ENCODE assay signal across 12 cellular contexts in the genomic region with DNA sequence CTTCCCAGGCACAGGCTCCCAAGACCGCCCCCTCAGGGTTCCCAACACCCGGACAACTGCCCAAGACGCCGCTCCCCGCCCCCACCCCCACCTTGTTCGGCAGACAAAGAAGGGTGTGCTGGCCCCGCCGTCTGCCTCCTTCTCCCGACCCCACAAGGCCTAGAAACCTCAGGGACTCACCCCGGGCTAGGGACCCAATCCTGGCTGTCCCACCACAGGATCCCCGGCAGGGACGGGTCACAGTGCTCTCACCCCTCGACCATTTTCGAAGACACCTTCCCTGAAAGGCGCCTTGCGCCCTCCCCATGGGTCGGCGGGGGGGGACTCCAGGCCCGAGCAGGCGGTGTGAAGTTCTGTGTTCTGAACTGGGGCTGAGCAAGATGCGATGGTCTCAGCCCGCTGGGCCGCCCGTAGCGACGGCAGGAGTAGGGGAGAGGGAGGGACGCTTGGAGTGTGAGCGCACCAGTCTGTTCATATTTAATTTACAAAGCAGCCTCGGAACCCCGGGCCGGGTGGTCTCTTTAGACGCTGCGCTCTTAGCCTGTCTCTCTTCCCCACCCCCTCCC. TPM values are rescaled to one million over a fixed set of nuclear protein-coding genes. Genes with fewer than 3 reads are reported as not detected.
DNase-seq lines count a peak whose midpoint lies in the region; ATAC-seq and TF ChIP-seq lines count a peak whose summit lies in the region.
"Had no signal": no experiment of that assay in that cellular context is flagged by ENCODE, and none has a peak within 500 bp of the region (broad histone marks: within the 10 kb centered on the region; RNA-seq: fewer than 3 reads in every experiment).

No MANE protein-coding gene starts in this region.

- no peaks in the 10 kb centered on the region for H3K9me3 ChIP-seq in PC-3 (ENCODE audit: low read length)
- no peaks in the 10 kb centered on the region for H3K9me3 ChIP-seq in iPS-20b (ENCODE audit: insufficient read depth, low read depth, low read length)
- H3K9me3 ChIP-seq in thoracic aorta = no peaks in the 10 kb centered on the region
- H3K9me3 ChIP-seq in PC-9 (ENCODE audit: insufficient read depth, low read depth) = no peaks in the 10 kb centered on the region

- peaks cover 4% of the 10 kb centered on the region; the same call in 1 of the 2 replicates for H3K4me1 ChIP-seq in PC-3 (ENCODE audit: insufficient read depth, low read length)
- peaks cover 18% of the 10 kb centered on the region; the same call in 1 of the 2 replicates for H3K4me1 ChIP-seq in iPS-20b (ENCODE audit: insufficient read depth, low read length)
- peaks cover 18 to 33% of the 10 kb centered on the region in 2 donors for H3K4me1 ChIP-seq in thoracic aorta (ENCODE audit: control insufficient read depth in 1 of 2, low read depth in 2 of 2)
- 0 out of 2 replicates have a peak, but pooled peaks cover 8% of the 10 kb centered on the region for H3K4me1 ChIP-seq in PC-9 (replicated peaks; ENCODE audit: insufficient read depth)

- H3K9me2 ChIP-seq in PC-3 (replicated peaks; ENCODE audit: low read length) (no peaks in the 10 kb centered on the region), PC-9 (ENCODE audit: insufficient read depth) (no peaks in the 10 kb centered on the region)

- H3K36me3 Mint-ChIP-seq in activated naive CD8-positive, alpha-beta T cell treated with anti-CD3 and anti-CD28 coated beads, Interleukin-2, amount 10 ng/mL, durations not matched to agents 7 days and 5 days = peaks cover 1% of the 10 kb centered on the region
- no peaks in the 10 kb centered on the region for H3K36me3 Mint-ChIP-seq in activated naive CD8-positive, alpha-beta T cell treated with anti-CD3 and anti-CD28 coated beads for 36 hours
- no peaks in the 10 kb centered on the region for H3K36me3 Mint-ChIP-seq in natural killer cell treated with Interleukin-12 subunit alpha and Interleukin-12 subunit beta and Interleukin-15 and Interleukin-18, amount 100 ng/mL, for 72 hours

- H3K4me3 ChIP-seq in PC-3 (ENCODE audit: low read length) (peak overlapping the region; percentile 68), iPS-20b (ENCODE audit: low read length) (peak overlapping the region; percentile 60), thoracic aorta (peak overlapping the region; percentile 65), PC-9 (no peak overlapping the region)

- peaks cover 77% of the 10 kb centered on the region for H3K27me3 Mint-ChIP-seq in activated naive CD8-positive, alpha-beta T cell treated with anti-CD3 and anti-CD28 coated beads, Interleukin-2, amount 10 ng/mL, durations not matched to agents 7 days and 5 days
- H3K27me3 Mint-ChIP-seq in activated naive CD8-positive, alpha-beta T cell treated with anti-CD3 and anti-CD28 coated beads for 36 hours = peaks cover 96% of the 10 kb centered on the region
- peaks cover 47 to 56% of the 10 kb centered on the region in 2 donors for H3K27me3 Mint-ChIP-seq in natural killer cell treated with Interleukin-12 subunit alpha and Interleukin-12 subunit beta and Interleukin-15 and Interleukin-18, amount 100 ng/mL, for 72 hours

- H3K4me2 ChIP-seq in PC-3 (ENCODE audit: low read length) (peak overlapping the region; percentile 97), PC-9 (no peak overlapping the region)

- H3K27ac ChIP-seq in PC-3 (ENCODE audit: low read length) (no peak overlapping the region), iPS-20b (ENCODE audit: low read length) (no peak overlapping the region), thoracic aorta (no peak overlapping the region), PC-9 (no peak overlapping the region)

- POLR2A ChIA-PET in activated naive CD8-positive, alpha-beta T cell treated with anti-CD3 and anti-CD28 coated beads, Interleukin-2, amount 10 ng/mL, durations not matched to agents 7 days and 5 days (lab: Charles Lee) = interaction anchor here (1.2 to 1.5 kb wide), 2 partner anchors 192 to 194 kb away, joined by 3 to 4 read pairs; no protein-coding TSS in a partner anchor
- POLR2A ChIA-PET in PC-3 (lab: Charles Lee; ENCODE audit: unreplicated experiment) (no interaction called here), PC-9 (lab: Charles Lee; ENCODE audit: unreplicated experiment) (interaction anchor here (0.6 kb wide), 1 partner anchor 135 kb away, joined by 7 read pairs; no protein-coding TSS in a partner anchor)

- H3F3A ChIP-seq in PC-3 (ENCODE audit: low read length, unreplicated experiment) (no peaks in the 10 kb centered on the region), PC-9 (ENCODE audit: insufficient read depth, low read depth) (no peaks in the 10 kb centered on the region)

- peak overlapping the region; percentile 71; the same call in 1 of the 2 replicates for H2AFZ ChIP-seq in PC-3 (ENCODE audit: low read length)
- no peak overlapping the region for H2AFZ ChIP-seq in PC-9

- peaks cover 11% of the 10 kb centered on the region for H3K4me1 Mint-ChIP-seq in activated naive CD8-positive, alpha-beta T cell treated with anti-CD3 and anti-CD28 coated beads, Interleukin-2, amount 10 ng/mL, durations not matched to agents 7 days and 5 days
- peaks cover 19% of the 10 kb centered on the region for H3K4me1 Mint-ChIP-seq in activated naive CD8-positive, alpha-beta T cell treated with anti-CD3 and anti-CD28 coated beads for 36 hours
- H3K4me1 Mint-ChIP-seq in natural killer cell treated with Interleukin-12 subunit alpha and Interleukin-12 subunit beta and Interleukin-15 and Interleukin-18, amount 100 ng/mL, for 72 hours (ENCODE audit: low read depth in 2 of 2) = peaks cover 4 to 7% of the 10 kb centered on the region in 2 donors

- no peaks in the 10 kb centered on the region for H3K9me3 Mint-ChIP-seq in activated naive CD8-positive, alpha-beta T cell treated with anti-CD3 and anti-CD28 coated beads, Interleukin-2, amount 10 ng/mL, durations not matched to agents 7 days and 5 days
- no peaks in the 10 kb centered on the region for H3K9me3 Mint-ChIP-seq in activated naive CD8-positive, alpha-beta T cell treated with anti-CD3 and anti-CD28 coated beads for 36 hours
- no peaks in the 10 kb centered on the region for H3K9me3 Mint-ChIP-seq in natural killer cell treated with Interleukin-12 subunit alpha and Interleukin-12 subunit beta and Interleukin-15 and Interleukin-18, amount 100 ng/mL, for 72 hours
- H3K9me3 Mint-ChIP-seq: dendritic cell treated with granulocyte-macrophage colony-stimulating factor and Interleukin-4, amounts not matched to agents 40 ng/mL and 50 ng/mL, for 4 days had no signal

- H3K36me3 ChIP-seq in PC-3 (ENCODE audit: low read depth, low read length) = no peaks in the 10 kb centered on the region
- no peaks in the 10 kb centered on the region for H3K36me3 ChIP-seq in iPS-20b (ENCODE audit: insufficient read depth, low read depth, low read length)
- no peaks in the 10 kb centered on the region for H3K36me3 ChIP-seq in thoracic aorta
- no peaks in the 10 kb centered on the region for H3K36me3 ChIP-seq in PC-9 (ENCODE audit: low read depth)

- no peak overlapping the region for H3K27ac Mint-ChIP-seq in activated naive CD8-positive, alpha-beta T cell treated with anti-CD3 and anti-CD28 coated beads, Interleukin-2, amount 10 ng/mL, durations not matched to agents 7 days and 5 days
- H3K27ac Mint-ChIP-seq in activated naive CD8-positive, alpha-beta T cell treated with anti-CD3 and anti-CD28 coated beads for 36 hours = no peak overlapping the region
- no peak overlapping the region for H3K27ac Mint-ChIP-seq in natural killer cell treated with Interleukin-12 subunit alpha and Interleukin-12 subunit beta and Interleukin-15 and Interleukin-18, amount 100 ng/mL, for 72 hours
- H3K27ac Mint-ChIP-seq: dendritic cell treated with granulocyte-macrophage colony-stimulating factor and Interleukin-4, amounts not matched to agents 40 ng/mL and 50 ng/mL, for 4 days had no signal

- no peaks in the 10 kb centered on the region for H4K20me1 ChIP-seq in PC-3 (ENCODE audit: low read length)
- H4K20me1 ChIP-seq in PC-9 (ENCODE audit: insufficient read depth) = no peaks in the 10 kb centered on the region

- peak; percentile 43 for DNase-seq in activated naive CD8-positive, alpha-beta T cell treated with anti-CD3 and anti-CD28 coated beads, Interleukin-2, amount 10 ng/mL, durations not matched to agents 7 days and 5 days
- no peak for DNase-seq in activated naive CD8-positive, alpha-beta T cell treated with anti-CD3 and anti-CD28 coated beads for 36 hours
- DNase-seq in PC-3 (no peak), thoracic aorta (ENCODE audit: low spot score) (no peak), PC-9 (no peak)
- no peak for DNase-seq in natural killer cell treated with Interleukin-12 subunit alpha and Interleukin-12 subunit beta and Interleukin-15 and Interleukin-18, amount 100 ng/mL, for 72 hours (ENCODE audit: low spot score)
- no peak for DNase-seq in effector CD4-positive, alpha-beta T cell
- DNase-seq: activated T-cell treated with anti-CD3 and anti-CD28 coated beads, Interleukin-2, amount 50 U/mL, for 1 hour; C1 segment of cervical spinal cord; T1000 had no signal

- H3K9ac ChIP-seq in PC-3 (ENCODE audit: low read length) (no peak overlapping the region), iPS-20b (ENCODE audit: low read depth, low read length) (peak overlapping the region; percentile 51; the same call in 1 of the 2 replicates)

- BruUV-seq in PC-3 (replicated peaks; lab: Mats Ljungman, UMichigan) = no TSS peak
- BruUV-seq in PC-9 (replicated peaks; lab: Mats Ljungman, UMichigan) = no TSS peak

- H3K27me3 ChIP-seq in PC-3 (ENCODE audit: low read length) (peaks cover 58% of the 10 kb centered on the region), iPS-20b (ENCODE audit: insufficient read depth, low read length) (peaks cover 90% of the 10 kb centered on the region), thoracic aorta (replicated peaks; ENCODE audit: insufficient read depth) (peaks cover 39% of the 10 kb centered on the region), PC-9 (ENCODE audit: insufficient read depth, low read depth) (peaks cover 18% of the 10 kb centered on the region)

- TF ChIP-seq CTCF in PC-3 (conservative IDR thresholded peaks at IDR 0.05; ENCODE audit: low read depth, low read length) = no peak
- TF ChIP-seq CTCF in thoracic aorta (IDR thresholded peaks at IDR 0.05) = no peak
- TF ChIP-seq CTCF in PC-9 (conservative IDR thresholded peaks at IDR 0.05) = no peak

- CTCF ChIA-PET in PC-3 (lab: Charles Lee) (interaction anchor here (0.5 to 1.7 kb wide), 9 partner anchors 9 to 193 kb away, joined by 3 to 18 read pairs (median 4); no protein-coding TSS in a partner anchor), PC-9 (lab: Charles Lee) (interaction anchor here (0.6 to 3.6 kb wide), 5 partner anchors 111 to 240 kb away, joined by 3 to 26 read pairs (median 5); no protein-coding TSS in a partner anchor)

- H3K79me2 ChIP-seq in PC-3 (ENCODE audit: low read length) (no peaks in the 10 kb centered on the region), PC-9 (ENCODE audit: low read depth) (no peaks in the 10 kb centered on the region)

- ATAC-seq in activated naive CD8-positive, alpha-beta T cell treated with anti-CD3 and anti-CD28 coated beads, Interleukin-2, amount 10 ng/mL, durations not matched to agents 7 days and 5 days (ENCODE audit: low read depth) = no peak
- ATAC-seq in PC-3 = no peak
- ATAC-seq in thoracic aorta (ENCODE audit: insufficient number of reproducible peaks, low FRiP score, low read depth) = no peak
- no peak for ATAC-seq in natural killer cell treated with Interleukin-12 subunit alpha and Interleukin-12 subunit beta and Interleukin-15 and Interleukin-18, amount 100 ng/mL, for 72 hours

- intact Hi-C loops in PC-3 (cut with micrococcal nuclease) (loop anchor here (5.0 kb wide), 1 partner anchor 193 kb away; no protein-coding TSS in a partner anchor), PC-9 (cut with micrococcal nuclease; ENCODE audit: unreplicated experiment) (loop anchor here (5.0 kb wide), 1 partner anchor 172 kb away; no protein-coding TSS in a partner anchor)

- H3K4me3 Mint-ChIP-seq in activated naive CD8-positive, alpha-beta T cell treated with anti-CD3 and anti-CD28 coated beads, Interleukin-2, amount 10 ng/mL, durations not matched to agents 7 days and 5 days = no peak overlapping the region
- no peak overlapping the region for H3K4me3 Mint-ChIP-seq in activated naive CD8-positive, alpha-beta T cell treated with anti-CD3 and anti-CD28 coated beads for 36 hours
- no peak overlapping the region for H3K4me3 Mint-ChIP-seq in natural killer cell treated with Interleukin-12 subunit alpha and Interleukin-12 subunit beta and Interleukin-15 and Interleukin-18, amount 100 ng/mL, for 72 hours
- H3K4me3 Mint-ChIP-seq: dendritic cell treated with granulocyte-macrophage colony-stimulating factor and Interleukin-4, amounts not matched to agents 40 ng/mL and 50 ng/mL, for 4 days had no signal

RNA-seq across cellular contexts. Expression of gene ISLR2, which starts 1.5 kb away (rescaled TPM):
- not detected for total RNA-seq in activated naive CD8-positive, alpha-beta T cell treated with anti-CD3 and anti-CD28 coated beads, Interleukin-2, amount 10 ng/mL, durations not matched to agents 7 days and 5 days
- total RNA-seq in activated naive CD8-positive, alpha-beta T cell treated with anti-CD3 and anti-CD28 coated beads for 36 hours = not detected
- total RNA-seq in PC-3 (2014; rRNA removed) (0.22 TPM in 1 of 2 replicates, not detected in the other), thoracic aorta (not detected), PC-9 (2021) (0.15 and 0.25 TPM in 2 replicates)
- not detected for total RNA-seq in natural killer cell treated with Interleukin-12 subunit alpha and Interleukin-12 subunit beta and Interleukin-15 and Interleukin-18, amount 100 ng/mL, for 72 hours

RNA-seq across cellular contexts. Expression of gene ISLR, which starts 44.6 kb away (rescaled TPM):
- total RNA-seq in activated naive CD8-positive, alpha-beta T cell treated with anti-CD3 and anti-CD28 coated beads, Interleukin-2, amount 10 ng/mL, durations not matched to agents 7 days and 5 days = not detected
- total RNA-seq in activated naive CD8-positive, alpha-beta T cell treated with anti-CD3 and anti-CD28 coated beads for 36 hours = not detected
- total RNA-seq in PC-3 (2014; rRNA removed) (not detected in 2 replicates), thoracic aorta (100 to 1,000 TPM in 1 of 2 donors, 10 to 100 TPM in 1; 76.8 to 323 TPM), PC-9 (2021) (not detected in 2 replicates)
- total RNA-seq in natural killer cell treated with Interleukin-12 subunit alpha and Interleukin-12 subunit beta and Interleukin-15 and Interleukin-18, amount 100 ng/mL, for 72 hours = not detected

RNA-seq across cellular contexts. Expression of gene GOLGA6A, which starts 46.5 kb away (rescaled TPM):
- total RNA-seq in activated naive CD8-positive, alpha-beta T cell treated with anti-CD3 and anti-CD28 coated beads, Interleukin-2, amount 10 ng/mL, durations not matched to agents 7 days and 5 days = under 1 TPM in 1 of 2 experiments, not detected in 1; 0.40 TPM
- total RNA-seq in activated naive CD8-positive, alpha-beta T cell treated with anti-CD3 and anti-CD28 coated beads for 36 hours = not detected
- total RNA-seq in PC-3 (2014; rRNA removed) (not detected in 2 replicates), thoracic aorta (under 1 TPM; 0.14 to 0.42 TPM), PC-9 (2021) (1.2 TPM in 1 of 2 replicates, not detected in the other)
- total RNA-seq in natural killer cell treated with Interleukin-12 subunit alpha and Interleukin-12 subunit beta and Interleukin-15 and Interleukin-18, amount 100 ng/mL, for 72 hours = not detected

Comparison
In these comparisons a context has a peak if more than half of its experiments do, and no peak if none do; other contexts are left out.
1. RNA of gene ISLR, which starts 44.6 kb away (total RNA-seq): 76.8 to 323 TPM in thoracic aorta; not detected in activated naive CD8-positive, alpha-beta T cell treated with anti-CD3 and anti-CD28 coated beads, Interleukin-2, amount 10 ng/mL, durations not matched to agents 7 days and 5 days, not detected in activated naive CD8-positive, alpha-beta T cell treated with anti-CD3 and anti-CD28 coated beads for 36 hours, not detected in PC-3, not detected in natural killer cell treated with Interleukin-12 subunit alpha and Interleukin-12 subunit beta and Interleukin-15 and Interleukin-18, amount 100 ng/mL, for 72 hours and not detected in PC-9; every median in the first group is over 10 times any median in the second.